ENCODE assay signal across 21 cellular contexts in genomic region chr1:219931033-219931432, GRCh38. TPM values are rescaled to one million over a fixed set of nuclear protein-coding genes. Genes with fewer than 3 reads are reported as not detected.
DNase-seq lines count a peak whose midpoint lies in the region; ATAC-seq, FAIRE-seq and TF ChIP-seq lines count a peak whose summit lies in the region.
"Had no signal": no experiment of that assay in that cellular context is flagged by ENCODE, and none has a peak within 500 bp of the region (broad histone marks: within the 10 kb centered on the region; RNA-seq: fewer than 3 reads in every experiment).

No MANE protein-coding gene starts in this region.

- H3K9me1 ChIP-seq in K562 (ENCODE audit: control insufficient read depth, insufficient read depth, low read length), result no peaks in the 10 kb centered on the region

- no peaks in the 10 kb centered on the region for H3K9me3 Mint-ChIP-seq in stimulated activated naive CD8-positive, alpha-beta T cell treated with anti-CD3 and anti-CD28 coated beads, Interleukin-15, amount 100 ng/mL, for 72 hours
- H3K9me3 Mint-ChIP-seq: CD8-positive, alpha-beta T cell had no signal

- H3K4me1 ChIP-seq in K562 (replicated peaks in 1 of 2; ENCODE audit: control insufficient read depth in 2 of 2, insufficient read depth in 2 of 2, low read length in 2 of 2), result peaks cover 16 to 25% of the 10 kb centered on the region in 2 experiments; a peak in 4 of 5 replicates
- H3K4me1 ChIP-seq in small intestine (ENCODE audit: control insufficient read depth in 2 of 2, insufficient read depth in 1 of 2, low read depth in 1 of 2, low read length in 1 of 2), result no peaks in the 10 kb centered on the region
- peaks cover 3 to 18% (median 13%) of the 10 kb centered on the region in 6 donors for H3K4me1 ChIP-seq in spleen
- H3K4me1 ChIP-seq: BLaER1 had no signal

- no peak overlapping the region for H3K9ac ChIP-seq in K562 (ENCODE audit: insufficient read depth in 1 of 2, low read depth in 2 of 2, low read length in 2 of 2)
- H3K9ac ChIP-seq: BLaER1 had no signal

- no peak for TF ChIP-seq CTCF in K562 (IDR thresholded peaks at IDR 0.05 in 2 of 3, conservative IDR thresholded peaks at IDR 0.05 in 1 of 3; ENCODE audit: insufficient read depth in 2 of 3, low read depth in 1 of 3, low read length in 3 of 3)
- TF ChIP-seq CTCF in spleen (IDR thresholded peaks at IDR 0.05 in 8 of 11, conservative IDR thresholded peaks at IDR 0.05 in 3 of 11), result no peak

- H3K36me3 ChIP-seq in K562 (ENCODE audit: control insufficient read depth, insufficient read depth, low read length), result peaks cover 6% of the 10 kb centered on the region; the same call in 2 of the 3 replicates
- H3K36me3 ChIP-seq in small intestine (ENCODE audit: control insufficient read depth in 2 of 2, insufficient read depth in 2 of 2, low read length in 2 of 2), result no peaks in the 10 kb centered on the region
- no peaks in the 10 kb centered on the region for H3K36me3 ChIP-seq in spleen
- H3K36me3 ChIP-seq: BLaER1 had no signal

- DNase-seq in DMS 273 (lab: John Stamatoyannopoulos, UW; ENCODE audit: unreplicated experiment) (peak; percentile 6), DMS 273 treated with DMSO at 0.1 percent for 48 hours (lab: John Stamatoyannopoulos, UW) (no peak), NCI-H2227 treated with DMSO at 0.1 percent for 48 hours (lab: John Stamatoyannopoulos, UW) (peak; percentile 11), K562 (ENCODE audit: extremely low read depth in 1 of 4, low spot score in 3 of 4) (no peak), small intestine (peak; percentile 60), spleen (no peak), NCI-H82 (lab: John Stamatoyannopoulos, UW) (no peak)
- DNase-seq in stimulated activated naive CD8-positive, alpha-beta T cell treated with anti-CD3 and anti-CD28 coated beads, Interleukin-15, amount 100 ng/mL, for 72 hours, result no peak
- DNase-seq: CD8-positive, alpha-beta T cell; KG1; NCI-H1048; NCI-H2081 treated with DMSO at 0.1 percent for 48 hours; NCI-H226; NCI-H524 treated with DMSO at 0.1 percent for 48 hours; RPMI8226; SIG-M5; SW 1271 had no signal

- POLR2A ChIA-PET in K562 (lab: Yijun Ruan, JAX), result interaction anchor here (0.6 to 1.3 kb wide), 3 partner anchors 16 to 114 kb away, joined by 3 to 5 read pairs (median 4); no protein-coding TSS in a partner anchor

- ATAC-seq in K562, result no peak
- no peak for ATAC-seq in stimulated activated naive CD8-positive, alpha-beta T cell treated with anti-CD3 and anti-CD28 coated beads, Interleukin-15, amount 100 ng/mL, for 72 hours
- ATAC-seq: CD8-positive, alpha-beta T cell had no signal

- BruUV-seq in K562 (replicated peaks; lab: Mats Ljungman, UMichigan), result no TSS peak

- H3K4me3 Mint-ChIP-seq in stimulated activated naive CD8-positive, alpha-beta T cell treated with anti-CD3 and anti-CD28 coated beads, Interleukin-15, amount 100 ng/mL, for 72 hours, result no peak overlapping the region
- H3K4me3 Mint-ChIP-seq: CD8-positive, alpha-beta T cell had no signal

- in situ Hi-C loops in K562 (cut with MboI), result no loop called here

- H3K27ac ChIP-seq in K562 (ENCODE audit: extremely low read depth, low read depth, low read length) (no peak overlapping the region), small intestine (ENCODE audit: low read depth in 1 of 2, low read length in 1 of 2) (no peak overlapping the region), spleen (no peak overlapping the region)
- H3K27ac ChIP-seq: 22Rv1, BLaER1 had no signal

- no peak for TF ChIP-seq EP300 in K562 (IDR thresholded peaks at IDR 0.05; ENCODE audit: low read length)

- no peak for TF ChIP-seq RAD21 in K562 (CRISPR knock-in tag; conservative IDR thresholded peaks at IDR 0.05 in 1 of 2, IDR thresholded peaks at IDR 0.05 in 1 of 2)

- FAIRE-seq in K562 (lab: Jason Lieb, UNC) (no peak), small intestine (lab: Jason Lieb, UNC) (no peak)
- FAIRE-seq: H1 had no signal

- intact Hi-C loops in K562 (cut with micrococcal nuclease) (no loop called here), spleen (cut with DNase I; ENCODE audit: low total_unique reads) (no loop called here)

- TF ChIP-seq POLR2A in K562 (conservative IDR thresholded peaks at IDR 0.05) (no peak), spleen (IDR thresholded peaks at IDR 0.05) (no peak)

- H3K4me2 ChIP-seq in K562 (ENCODE audit: insufficient read depth, low read length), result no peak overlapping the region
- H3K4me2 ChIP-seq: BLaER1 had no signal

- peaks cover 23% of the 10 kb centered on the region for H3K4me1 Mint-ChIP-seq in stimulated activated naive CD8-positive, alpha-beta T cell treated with anti-CD3 and anti-CD28 coated beads, Interleukin-15, amount 100 ng/mL, for 72 hours

- no peak overlapping the region for H3K27ac Mint-ChIP-seq in stimulated activated naive CD8-positive, alpha-beta T cell treated with anti-CD3 and anti-CD28 coated beads, Interleukin-15, amount 100 ng/mL, for 72 hours
- H3K27ac Mint-ChIP-seq: CD8-positive, alpha-beta T cell had no signal

- CTCF ChIA-PET in K562 (lab: Yijun Ruan, JAX; ENCODE audit: low intra/inter-chr PET ratio), result no interaction called here

- no peak overlapping the region for H3K4me3 ChIP-seq in K562
- H3K4me3 ChIP-seq in small intestine (ENCODE audit: low read depth in 1 of 2, low read length in 2 of 2), result no peak overlapping the region
- H3K4me3 ChIP-seq in spleen, result no peak overlapping the region
- H3K4me3 ChIP-seq: BLaER1 had no signal

- peaks cover 50% of the 10 kb centered on the region for H3K27me3 Mint-ChIP-seq in stimulated activated naive CD8-positive, alpha-beta T cell treated with anti-CD3 and anti-CD28 coated beads, Interleukin-15, amount 100 ng/mL, for 72 hours

- peak overlapping the region; percentile 48; the same call in 1 of the 2 replicates for H2AFZ ChIP-seq in K562 (ENCODE audit: low read depth, low read length)

- no peaks in the 10 kb centered on the region for H4K20me1 ChIP-seq in K562 (replicated peaks; ENCODE audit: control insufficient read depth, insufficient read depth, low read length)
- H4K20me1 ChIP-seq: BLaER1 had no signal

- peaks cover 22% of the 10 kb centered on the region for H3K79me2 ChIP-seq in K562 (ENCODE audit: control insufficient read depth, insufficient read depth, low read length)

- H3K9me3 ChIP-seq in K562 (replicated peaks; ENCODE audit: control insufficient read depth, insufficient read depth, low read depth, low read length) (no peaks in the 10 kb centered on the region), small intestine (ENCODE audit: control insufficient read depth, low read depth) (no peaks in the 10 kb centered on the region), spleen (no peaks in the 10 kb centered on the region)

- H3K27me3 ChIP-seq in K562 (ENCODE audit: control insufficient read depth in 2 of 2, insufficient read depth in 2 of 2, low read length in 2 of 2), result no peaks in the 10 kb centered on the region
- peaks cover 0 to 7% of the 10 kb centered on the region in 2 donors for H3K27me3 ChIP-seq in small intestine (ENCODE audit: control insufficient read depth in 2 of 2, insufficient read depth in 2 of 2, low read length in 2 of 2)
- H3K27me3 ChIP-seq in spleen (replicated peaks in 1 of 7), result peaks cover 0 to 62% (median 34%) of the 10 kb centered on the region in 7 donors
- H3K27me3 ChIP-seq: BLaER1 had no signal

TF ChIP-seq in K562, 482 proteins besides CTCF, POLR2A, EP300 and RAD21 (continues in another document):
- TF ChIP-seq FOXP1 (CRISPR knock-in tag; IDR thresholded peaks at IDR 0.05) (no peak), PRDM10 (IDR thresholded peaks at IDR 0.05; ENCODE audit: partially characterized antibody) (peak; percentile 44)

RNA-seq across cellular contexts. Expression of gene SLC30A10, which starts 2.7 kb away (rescaled TPM):
- total RNA-seq in K562 (2011; cell fraction: chromatin; rRNA removed; ENCODE audit: low replicate concordance), result 24.4 and 39.4 TPM in 2 replicates
- total RNA-seq in K562 (2011; cell fraction: nucleolus; rRNA removed), result 18.3 and 27.1 TPM in 2 replicates
- total RNA-seq in K562 (2011; cell fraction: nucleoplasm; rRNA removed), result 29.8 and 32.1 TPM in 2 replicates
- 5.9 and 7.4 TPM in 2 replicates for total RNA-seq in K562 (2014; rRNA removed)
- 7.1 and 8.1 TPM in 2 replicates for total RNA-seq in K562 (2014; rRNA removed; fragmentation: Illumina TruSeq; extraction: Trizol)
- 3.5 and 3.9 TPM in 2 replicates for total RNA-seq in K562 (2015; rRNA removed; fragmentation: Illumina TruSeq; extraction: Trizol)
- total RNA-seq in K562 (2021), result 8.8 and 9.4 TPM in 2 replicates
- polyA plus RNA-seq in K562 (2011; rRNA removed), result 8.9 and 11.3 TPM in 2 replicates
- polyA plus RNA-seq in K562 (2011; cell fraction: cytosol; rRNA removed), result 4.9 and 8.9 TPM in 2 replicates
- 18.4 and 35.5 TPM in 2 replicates for polyA plus RNA-seq in K562 (2011; cell fraction: nucleus; rRNA removed)
- 3.2 and 5.9 TPM in 2 replicates for polyA plus RNA-seq in K562 (2012)
- polyA plus RNA-seq in K562 (2014; fragmentation: Illumina TruSeq; extraction: Trizol), result 8.0 and 8.4 TPM in 2 replicates
- polyA plus RNA-seq in K562 (2014; fragmentation: Nextera tagmentation; extraction: Ambion mirVana), result 1 to 10 TPM; 2.6 to 3.8 TPM
- polyA plus RNA-seq in K562 (2014; rRNA removed), result 9.5 and 10.5 TPM in 2 replicates
- 6.9 and 7.9 TPM in 2 replicates for polyA minus RNA-seq in K562 (2011; rRNA and poly(A)+ RNA removed)
- 3.4 and 5.9 TPM in 2 replicates for polyA minus RNA-seq in K562 (2011; cell fraction: cytosol; rRNA and poly(A)+ RNA removed)
- polyA minus RNA-seq in K562 (2011; cell fraction: nucleus; rRNA and poly(A)+ RNA removed), result 6.9 and 9.4 TPM in 2 replicates
- 1 to 10 TPM; 4.7 to 7.6 (median 6.5) TPM for polyA plus RNA-seq in small intestine
- not detected for total RNA-seq in spleen
- polyA plus RNA-seq in spleen, result under 1 TPM in 1 of 3 donors, not detected in 2; 0.03 TPM
- total RNA-seq: CD8-positive, alpha-beta T cell; OCI-LY7 had no signal

Comparison
In these comparisons a context has a peak if more than half of its experiments do, and no peak if none do; other contexts are left out.
1. DNase-seq: peak in DMS 273 (single experiment), NCI-H2227 treated with DMSO at 0.1 percent for 48 hours (single experiment) and small intestine (single experiment); none in DMS 273 treated with DMSO at 0.1 percent for 48 hours (single experiment), K562 (0 of 4), stimulated activated naive CD8-positive, alpha-beta T cell treated with anti-CD3 and anti-CD28 coated beads, Interleukin-15, amount 100 ng/mL, for 72 hours (0 of 2), spleen (single experiment) and NCI-H82 (single experiment).